In genomic region chr7:139852482-139852845, GRCh38 we compare ENCODE assay signal across 24 cellular contexts. TPM values are rescaled to one million over a fixed set of nuclear protein-coding genes. Genes with fewer than 3 reads are reported as not detected.
A peak's percentile ranks its signal among the peaks of the same experiment; 100 is the strongest.
DNase-seq lines count a peak whose midpoint lies in the region; ATAC-seq and TF ChIP-seq lines count a peak whose summit lies in the region.
"Had no signal": no experiment of that assay in that cellular context is flagged by ENCODE, and none has a peak within 500 bp of the region (broad histone marks: within the 10 kb centered on the region; RNA-seq: fewer than 3 reads in every experiment).

No MANE protein-coding gene starts in this region.

- H3K27ac ChIP-seq in right cardiac atrium (ENCODE audit: low read length): no peak overlapping the region
- H3K27ac ChIP-seq: PC-9, SJCRH30 had no signal

- H3K4me1 Mint-ChIP-seq in CD14-positive monocyte: peaks cover 69% of the 10 kb centered on the region
- H3K4me1 Mint-ChIP-seq in natural killer cell treated with Interleukin-12 subunit alpha and Interleukin-12 subunit beta and Interleukin-15 and Interleukin-18, amount 100 ng/mL, for 72 hours (ENCODE audit: low read depth in 2 of 2): peaks cover 61 to 71% of the 10 kb centered on the region in 2 donors

- H3K27me3 Mint-ChIP-seq in CD14-positive monocyte (ENCODE audit: low read depth in 3 of 3): peaks cover 0 to 4% (median 0%) of the 10 kb centered on the region in 3 donors
- H3K27me3 Mint-ChIP-seq in natural killer cell treated with Interleukin-12 subunit alpha and Interleukin-12 subunit beta and Interleukin-15 and Interleukin-18, amount 100 ng/mL, for 72 hours: no peaks in the 10 kb centered on the region

- H3K9me3 Mint-ChIP-seq in CD14-positive monocyte: peaks cover 1 to 13% (median 5%) of the 10 kb centered on the region in 7 donors
- peaks cover 3% of the 10 kb centered on the region for H3K9me3 Mint-ChIP-seq in natural killer cell treated with Interleukin-12 subunit alpha and Interleukin-12 subunit beta and Interleukin-15 and Interleukin-18, amount 100 ng/mL, for 72 hours
- H3K9me3 Mint-ChIP-seq: CD8-positive, alpha-beta T cell had no signal

- ATAC-seq in natural killer cell treated with Interleukin-12 subunit alpha and Interleukin-12 subunit beta and Interleukin-15 and Interleukin-18, amount 100 ng/mL, for 72 hours: no peak
- ATAC-seq in HG03039 (IDR thresholded peaks at IDR 0.05; ENCODE audit: unreplicated experiment) (no peak), right cardiac atrium (no peak)
- ATAC-seq: CD8-positive, alpha-beta T cell; HCT116; Right ventricle myocardium inferior; SK-N-SH treated with all-trans-retinoic acid at 6 μM for 48 hours had no signal

- TF ChIP-seq CTCF in CD14-positive monocyte (IDR thresholded peaks at IDR 0.05): no peak
- no peak for TF ChIP-seq CTCF in fibroblast of pulmonary artery (IDR thresholded peaks at IDR 0.05; ENCODE audit: low read length, missing control alignments)

- H3K27me3 ChIP-seq in right cardiac atrium (ENCODE audit: control insufficient read depth, insufficient read depth): no peaks in the 10 kb centered on the region
- H3K27me3 ChIP-seq: MG63, SJCRH30 had no signal

- H3K4me3 ChIP-seq in fibroblast of pulmonary artery (replicated peaks; ENCODE audit: low read depth, low read length) (no peak overlapping the region), right cardiac atrium (ENCODE audit: low read length) (no peak overlapping the region)
- H3K4me3 ChIP-seq: MG63, PC-9, SJCRH30 had no signal

- H3K4me3 Mint-ChIP-seq in CD14-positive monocyte: no peak overlapping the region
- no peak overlapping the region for H3K4me3 Mint-ChIP-seq in natural killer cell treated with Interleukin-12 subunit alpha and Interleukin-12 subunit beta and Interleukin-15 and Interleukin-18, amount 100 ng/mL, for 72 hours
- H3K4me3 Mint-ChIP-seq: CD8-positive, alpha-beta T cell had no signal

- intact Hi-C loops in CD14-positive monocyte (cut with micrococcal nuclease) (loop anchor here in 1 of 2 donors (5.0 kb wide), 1 partner anchor 65 kb away; no protein-coding TSS in a partner anchor), right cardiac atrium (cut with DNase I) (no loop called here)

- H3K4me1 ChIP-seq in right cardiac atrium (ENCODE audit: control insufficient read depth, insufficient read depth, low read length): no peaks in the 10 kb centered on the region
- H3K4me1 ChIP-seq: SJCRH30 had no signal

- peak overlapping the region in 6 of 7 donors; percentile 44 to 100 (median 96) for H3K27ac Mint-ChIP-seq in CD14-positive monocyte
- H3K27ac Mint-ChIP-seq in natural killer cell treated with Interleukin-12 subunit alpha and Interleukin-12 subunit beta and Interleukin-15 and Interleukin-18, amount 100 ng/mL, for 72 hours: peak overlapping the region; percentile 89 to 92
- H3K27ac Mint-ChIP-seq: CD8-positive, alpha-beta T cell had no signal

- H3K9me3 ChIP-seq in right cardiac atrium (ENCODE audit: control insufficient read depth, low read length): no peaks in the 10 kb centered on the region
- H3K9me3 ChIP-seq: MG63, SJCRH30 had no signal

- peaks cover 70 to 75% of the 10 kb centered on the region in 2 donors for H3K36me3 Mint-ChIP-seq in CD14-positive monocyte
- peaks cover 36% of the 10 kb centered on the region for H3K36me3 Mint-ChIP-seq in natural killer cell treated with Interleukin-12 subunit alpha and Interleukin-12 subunit beta and Interleukin-15 and Interleukin-18, amount 100 ng/mL, for 72 hours
- H3K36me3 Mint-ChIP-seq: CD8-positive, alpha-beta T cell had no signal

- WGBS in right cardiac atrium: 75% methylated on average over 1 of the region's 1 CpG

- DNase-seq in CD14-positive monocyte (ENCODE audit: low spot score): no peak
- peak; percentile 35 for DNase-seq in amniotic epithelial cell (ENCODE audit: low read depth)
- peak; percentile 21 for DNase-seq in fibroblast of pulmonary artery (ENCODE audit: low read depth)
- no peak for DNase-seq in natural killer cell treated with Interleukin-12 subunit alpha and Interleukin-12 subunit beta and Interleukin-15 and Interleukin-18, amount 100 ng/mL, for 72 hours (ENCODE audit: low spot score)
- DNase-seq in activated T-cell treated with anti-CD3 and anti-CD28 coated beads for 4 hours: no peak
- no peak for DNase-seq in NCI-H69 (lab: John Stamatoyannopoulos, UW)
- DNase-seq in right cardiac atrium: no peak
- DNase-seq: C1 segment of cervical spinal cord; CD8-positive, alpha-beta T cell; DMS 273 treated with DMSO at 0.1 percent for 48 hours; DMS79 treated with DMSO at 0.1 percent for 48 hours; GF-D8; KBM-7; MG63; NCI-H1105 treated with DMSO at 0.1 percent for 48 hours; NCI-H2029 treated with DMSO at 0.1 percent for 48 hours; NCI-H446 treated with DMSO at 0.1 percent for 48 hours; NCI-H526; PC-9; SJCRH30 had no signal

RNA-seq across cellular contexts. Expression of gene TBXAS1, which starts 23.4 kb away (rescaled TPM):
- polyA plus RNA-seq in CD14-positive monocyte (100 to 1,000 TPM; 289 to 298 TPM), right cardiac atrium (3.1 TPM)
- total RNA-seq in natural killer cell treated with Interleukin-12 subunit alpha and Interleukin-12 subunit beta and Interleukin-15 and Interleukin-18, amount 100 ng/mL, for 72 hours: 100 to 1,000 TPM; 104 to 130 TPM
- total RNA-seq in right cardiac atrium: 1 to 10 TPM; 5.8 to 9.1 (median 7.2) TPM

Comparison
In these comparisons a context has a peak if more than half of its experiments do, and no peak if none do; other contexts are left out.
1. DNase-seq: peak in amniotic epithelial cell (single experiment) and fibroblast of pulmonary artery (single experiment); none in CD14-positive monocyte (single experiment), natural killer cell treated with Interleukin-12 subunit alpha and Interleukin-12 subunit beta and Interleukin-15 and Interleukin-18, amount 100 ng/mL, for 72 hours (single experiment), activated T-cell treated with anti-CD3 and anti-CD28 coated beads for 4 hours (single experiment), NCI-H69 (single experiment) and right cardiac atrium (0 of 3).
2. RNA of gene TBXAS1, which starts 23.4 kb away (total RNA-seq): 104 to 130 TPM in natural killer cell treated with Interleukin-12 subunit alpha and Interleukin-12 subunit beta and Interleukin-15 and Interleukin-18, amount 100 ng/mL, for 72 hours; 5.8 to 9.1 TPM in right cardiac atrium; every median in the first group is over 10 times any median in the second.